Comparison of ENCODE assay signal across 11 cellular contexts in the genomic region with DNA sequence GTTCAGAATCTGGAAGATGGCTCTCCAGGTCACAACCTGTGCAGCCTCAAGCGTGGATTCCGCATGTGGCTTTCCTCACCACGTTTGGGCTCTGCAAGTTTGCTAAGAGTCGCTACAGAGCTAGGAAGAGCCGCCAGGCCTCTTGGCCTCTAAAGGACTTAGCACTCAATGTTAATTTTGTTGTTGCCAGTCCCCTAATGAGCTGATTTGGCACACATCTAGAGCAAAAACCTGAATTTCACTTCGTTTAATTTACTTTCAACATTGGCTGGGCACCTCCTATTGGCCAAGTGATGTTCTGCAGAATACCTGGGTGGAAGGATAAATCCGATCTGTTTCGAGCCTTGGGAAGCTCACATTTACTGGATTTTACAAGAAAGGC.
A peak's percentile ranks its signal among the peaks of the same experiment; 100 is the strongest.
DNase-seq lines count a peak whose midpoint lies in the region; ATAC-seq and TF ChIP-seq lines count a peak whose summit lies in the region.
"Had no signal": no experiment of that assay in that cellular context is flagged by ENCODE, and none has a peak within 500 bp of the region (broad histone marks: within the 10 kb centered on the region; RNA-seq: fewer than 3 reads in every experiment).

No MANE protein-coding gene starts in this region.

- POLR2A ChIA-PET in AG04449 (lab: Yijun Ruan, JAX) = no interaction called here

- CTCF ChIA-PET in AG04449 (lab: Yijun Ruan, JAX) = no interaction called here

- no peak for ATAC-seq in HG03565 (IDR thresholded peaks at IDR 0.05; ENCODE audit: unreplicated experiment)

- TF ChIP-seq CTCF in AG04449 (IDR thresholded peaks at IDR 0.05; ENCODE audit: insufficient read depth, low read length, missing control alignments) (peak; percentile 10), GM12872 (IDR thresholded peaks at IDR 0.05; ENCODE audit: insufficient read depth, low read depth, low read length) (peak; percentile 40), SU-DHL-6 (IDR thresholded peaks at IDR 0.05; ENCODE audit: insufficient read depth, low read length, poor library complexity, severe bottlenecking) (peak; percentile 18)

- no peak overlapping the region for H3K27ac ChIP-seq in SU-DHL-6 (ENCODE audit: low read depth, low read length)
- H3K27ac ChIP-seq: spleen had no signal

- no peaks in the 10 kb centered on the region for H3K27me3 ChIP-seq in SU-DHL-6 (ENCODE audit: low read length)

- no peak overlapping the region for H2AFZ ChIP-seq in SU-DHL-6 (ENCODE audit: low read depth, low read length, severe bottlenecking)

- H3K4me3 ChIP-seq in AG04449 (ENCODE audit: low read depth, low read length) (no peak overlapping the region), SU-DHL-6 (ENCODE audit: insufficient read depth, low read length, poor library complexity, severe bottlenecking) (no peak overlapping the region)
- H3K4me3 ChIP-seq: spleen had no signal

- no peaks in the 10 kb centered on the region for H3F3A ChIP-seq in SU-DHL-6 (ENCODE audit: insufficient read depth)

- H4K20me1 ChIP-seq in SU-DHL-6 (ENCODE audit: low read depth, low read length) = no peaks in the 10 kb centered on the region

- no peaks in the 10 kb centered on the region for H3K36me3 ChIP-seq in SU-DHL-6 (ENCODE audit: low read length)
- H3K36me3 ChIP-seq: spleen had no signal

- no peaks in the 10 kb centered on the region for H3K9me3 ChIP-seq in SU-DHL-6 (ENCODE audit: insufficient read depth, low read length)
- H3K9me3 ChIP-seq: spleen had no signal

- H3K79me2 ChIP-seq in SU-DHL-6 (ENCODE audit: insufficient read depth, low read length) = no peaks in the 10 kb centered on the region

- DNase-seq in AG04449 (ENCODE audit: low read depth, low spot score) (no peak), iPS-NIHi7 (ENCODE audit: extremely low spot score) (peak; percentile 51), NK-92 (lab: John Stamatoyannopoulos, UW; ENCODE audit: unreplicated experiment) (no peak), NCI-H2227 (lab: John Stamatoyannopoulos, UW; ENCODE audit: unreplicated experiment) (no peak), NCI-H510A treated with DMSO at 0.1 percent for 48 hours (lab: John Stamatoyannopoulos, UW) (no peak)
- DNase-seq: cortex of kidney, GF-D8 had no signal

- no peaks in the 10 kb centered on the region for H3K9me2 ChIP-seq in SU-DHL-6 (replicated peaks; ENCODE audit: insufficient read depth, low read length)

- H3K9ac ChIP-seq in SU-DHL-6 (ENCODE audit: low read length) = no peak overlapping the region

- no peak overlapping the region for H3K4me2 ChIP-seq in SU-DHL-6 (ENCODE audit: low read depth, low read length, poor library complexity, severe bottlenecking)
